ENCODE assay signal across 19 cellular contexts in the genomic region with DNA sequence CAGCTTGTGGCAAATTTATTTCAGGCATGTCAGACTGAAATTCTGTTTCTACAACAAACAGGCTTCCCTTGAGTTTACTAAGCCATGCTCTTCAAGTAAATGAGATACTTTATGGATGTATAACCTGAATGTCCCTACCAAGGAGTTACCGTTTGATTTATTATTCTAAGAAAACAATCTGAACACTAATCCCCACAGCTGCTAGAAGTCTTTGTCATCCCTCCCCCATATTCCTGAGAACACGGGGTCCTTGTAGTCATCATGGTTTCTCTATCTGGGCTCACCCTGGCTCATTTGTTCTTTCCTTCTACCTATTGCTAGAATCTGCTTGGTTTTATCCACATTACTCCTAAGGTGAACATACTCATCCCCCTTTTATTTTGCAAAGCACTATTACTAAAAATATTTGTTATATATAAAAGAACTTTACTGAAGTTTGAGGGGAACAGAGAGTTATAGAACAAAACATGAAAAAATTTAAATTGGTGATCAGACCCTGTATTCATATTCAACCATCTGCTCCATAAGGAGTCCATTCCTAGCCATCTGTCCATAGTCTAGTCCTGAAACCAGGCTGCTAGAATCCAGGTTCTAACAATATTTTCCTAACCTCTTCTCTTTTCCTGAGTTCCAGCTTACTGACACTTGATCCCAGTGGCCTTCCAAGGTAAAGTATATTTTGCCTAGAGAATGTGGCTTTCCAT.
DNase-seq lines count a peak whose midpoint lies in the region; ATAC-seq and TF ChIP-seq lines count a peak whose summit lies in the region.
"Had no signal": no experiment of that assay in that cellular context is flagged by ENCODE, and none has a peak within 500 bp of the region (broad histone marks: within the 10 kb centered on the region; RNA-seq: fewer than 3 reads in every experiment).

No MANE protein-coding gene starts in this region.

- CTCF ChIA-PET in MCF 10A (lab: Yijun Ruan, JAX), result no interaction called here

- H3K4me3 Mint-ChIP-seq in mesothelial cell of epicardium, result no peak overlapping the region
- H3K4me3 Mint-ChIP-seq in MCF 10A (ENCODE audit: unreplicated experiment), result no peak overlapping the region
- H3K4me3 Mint-ChIP-seq: CD8-positive, alpha-beta T cell; H9; IgD-negative memory B cell; T-helper 1 cell treated with Interleukin-12 subunit alpha and Interleukin-12 subunit beta and Interleukin-4 antibody, amounts not matched to agents 30 μg/mL and 1 μg/mL, for 36 hours had no signal

- H3K4me1 Mint-ChIP-seq in mesothelial cell of epicardium (peaks cover 15% of the 10 kb centered on the region), MCF 10A (ENCODE audit: insufficient read depth, unreplicated experiment) (no peaks in the 10 kb centered on the region)
- H3K4me1 Mint-ChIP-seq: H9, IgD-negative memory B cell had no signal

- H3K36me3 Mint-ChIP-seq in mesothelial cell of epicardium (no peaks in the 10 kb centered on the region), MCF 10A (ENCODE audit: insufficient read depth, unreplicated experiment) (no peaks in the 10 kb centered on the region)
- H3K36me3 Mint-ChIP-seq: CD8-positive, alpha-beta T cell; IgD-negative memory B cell had no signal

- BruUV-seq in MCF 10A (replicated peaks; lab: Mats Ljungman, UMichigan), result no TSS peak

- H3K27ac Mint-ChIP-seq in mesothelial cell of epicardium (peak overlapping the region; percentile 69), MCF 10A (ENCODE audit: low read depth, unreplicated experiment) (no peak overlapping the region)
- H3K27ac Mint-ChIP-seq: CD8-positive, alpha-beta T cell; H9; IgD-negative memory B cell; T-helper 1 cell treated with Interleukin-12 subunit alpha and Interleukin-12 subunit beta and Interleukin-4 antibody, amounts not matched to agents 30 μg/mL and 1 μg/mL, for 36 hours had no signal

- POLR2A ChIA-PET in MCF 10A (lab: Yijun Ruan, JAX), result no interaction called here

- TF ChIP-seq CTCF in mesothelial cell of epicardium (IDR thresholded peaks at IDR 0.05; ENCODE audit: unreplicated experiment) (no peak), MCF 10A (IDR thresholded peaks at IDR 0.05; ENCODE audit: unreplicated experiment) (no peak)

- H3K27me3 Mint-ChIP-seq in mesothelial cell of epicardium (ENCODE audit: low read depth) (no peaks in the 10 kb centered on the region), MCF 10A (ENCODE audit: insufficient read depth, unreplicated experiment) (peaks cover 65% of the 10 kb centered on the region)
- H3K27me3 Mint-ChIP-seq: IgD-negative memory B cell had no signal

- DNase-seq in G401 (ENCODE audit: low spot score) (peak; percentile 59), NCI-H1694 (lab: John Stamatoyannopoulos, UW) (peak; percentile 23), NCI-H69 (lab: John Stamatoyannopoulos, UW) (peak; percentile 28), mesothelial cell of epicardium (ENCODE audit: low spot score in 2 of 2, unreplicated experiment in 2 of 2) (no peak), MCF 10A (ENCODE audit: unreplicated experiment) (no peak)
- DNase-seq: CD8-positive, alpha-beta T cell; GM23248; H9; NCI-H187; NCI-H226; NCI-H526; PC-9; RPMI8226; SHP77 had no signal

- intact Hi-C loops in MCF 10A (cut with micrococcal nuclease), result loop anchor here (10.0 kb wide), 1 partner anchor 156 kb away; no protein-coding TSS in a partner anchor

- in situ Hi-C loops in G401 (cut with HindIII; ENCODE audit: low sequenced_read_pairs), result no loop called here

- H3K9me3 Mint-ChIP-seq in mesothelial cell of epicardium (peaks cover 4% of the 10 kb centered on the region), MCF 10A (ENCODE audit: unreplicated experiment) (no peaks in the 10 kb centered on the region)
- H3K9me3 Mint-ChIP-seq: CD8-positive, alpha-beta T cell; H9; T-helper 1 cell treated with Interleukin-12 subunit alpha and Interleukin-12 subunit beta and Interleukin-4 antibody, amounts not matched to agents 30 μg/mL and 1 μg/mL, for 36 hours had no signal

- no peak for ATAC-seq in HG02798 (IDR thresholded peaks at IDR 0.05; ENCODE audit: poor library complexity, unreplicated experiment)
- no peak for ATAC-seq in HG03196 (IDR thresholded peaks at IDR 0.05; ENCODE audit: unreplicated experiment)
- ATAC-seq: CD8-positive, alpha-beta T cell; GM12878 had no signal

Comparison
In these comparisons a context has a peak if more than half of its experiments do, and no peak if none do; other contexts are left out.
1. DNase-seq: peak in G401 (single experiment), NCI-H1694 (single experiment) and NCI-H69 (single experiment); none in mesothelial cell of epicardium (0 of 2) and MCF 10A (single experiment).